Comparison of ENCODE assay signal across 3 cellular contexts in genomic region chr4:167885071-167885470, GRCh38.
TF ChIP-seq lines count a peak whose summit lies in the region.

No MANE protein-coding gene starts in this region.

TF ChIP-seq in IMR-90, 13 proteins besides CTCF, POLR2A, EP300 and RAD21:
- TF ChIP-seq NFE2L2 (IDR thresholded peaks at IDR 0.05; ENCODE audit: low read depth, low read length) (no peak), MXI1 (IDR thresholded peaks at IDR 0.05; ENCODE audit: borderline replicate concordance, low read depth, low read length) (no peak), RCOR1 (IDR thresholded peaks at IDR 0.05; ENCODE audit: insufficient replicate concordance, low read length) (no peak)

TF ChIP-seq in H1, 55 proteins besides CTCF, POLR2A, EP300 and RAD21:
- TF ChIP-seq MAX (IDR thresholded peaks at IDR 0.05) (no peak), CBX8 (IDR thresholded peaks at IDR 0.05; ENCODE audit: borderline replicate concordance, low read depth, low read length) (no peak), ATF3 (IDR thresholded peaks at IDR 0.05; ENCODE audit: insufficient read depth, low read depth, low read length) (no peak), RNF2 (IDR thresholded peaks at IDR 0.05; ENCODE audit: borderline replicate concordance, low read depth, low read length, missing control alignments, poor library complexity, severe bottlenecking) (no peak), SAP30 (IDR thresholded peaks at IDR 0.05; ENCODE audit: insufficient read depth, insufficient replicate concordance, low read length) (no peak), HDAC2 (IDR thresholded peaks at IDR 0.05; ENCODE audit: borderline replicate concordance in 1 of 2, low read depth in 2 of 2, low read length in 2 of 2) (no peak), CHD1 (IDR thresholded peaks at IDR 0.05; ENCODE audit: low read depth, low read length) (no peak), HDAC6 (IDR thresholded peaks at IDR 0.05; ENCODE audit: low read depth, low read length) (no peak), RFX5 (IDR thresholded peaks at IDR 0.05; ENCODE audit: borderline replicate concordance, low read depth, low read length) (no peak), TAF1 (IDR thresholded peaks at IDR 0.05; ENCODE audit: low read depth, low read length) (no peak), EGR1 (IDR thresholded peaks at IDR 0.05; ENCODE audit: borderline replicate concordance, low read depth, low read length) (no peak), USF2 (IDR thresholded peaks at IDR 0.05; ENCODE audit: low read length) (no peak), NRF1 (IDR thresholded peaks at IDR 0.05; ENCODE audit: low read depth, low read length) (no peak), ASH2L (IDR thresholded peaks at IDR 0.05; ENCODE audit: low read length) (no peak), TCF12 (IDR thresholded peaks at IDR 0.05; ENCODE audit: low read depth, low read length) (no peak)
TF ChIP-seq in H1: peak in this region for 0.

TF ChIP-seq in HepG2, 621 proteins besides CTCF, POLR2A, EP300 and RAD21:
- no peak for TF ChIP-seq RERE (CRISPR knock-in tag; IDR thresholded peaks at IDR 0.05; ENCODE audit: low read depth)
- no peak for TF ChIP-seq ZNF687 (CRISPR knock-in tag; IDR thresholded peaks at IDR 0.05)
- no peak for TF ChIP-seq RXRB (CRISPR knock-in tag; IDR thresholded peaks at IDR 0.05; ENCODE audit: borderline replicate concordance)
- TF ChIP-seq ZNF704 (CRISPR knock-in tag; IDR thresholded peaks at IDR 0.05; ENCODE audit: borderline replicate concordance): no peak
- TF ChIP-seq PRPF4 (IDR thresholded peaks at IDR 0.05; ENCODE audit: low read depth, low read length, poor library complexity, severe bottlenecking): no peak
- TF ChIP-seq EEA1 (CRISPR knock-in tag; IDR thresholded peaks at IDR 0.05; ENCODE audit: borderline replicate concordance): no peak
- TF ChIP-seq ZNF639 (CRISPR knock-in tag; conservative IDR thresholded peaks at IDR 0.05): no peak
- no peak for TF ChIP-seq ELK4 (CRISPR knock-in tag; IDR thresholded peaks at IDR 0.05; ENCODE audit: borderline replicate concordance)
- TF ChIP-seq ZSCAN29 (CRISPR knock-in tag; conservative IDR thresholded peaks at IDR 0.05): no peak
- no peak for TF ChIP-seq MXI1 (IDR thresholded peaks at IDR 0.05; ENCODE audit: borderline replicate concordance, low read depth, low read length)
- no peak for TF ChIP-seq ZNF761 (CRISPR knock-in tag; conservative IDR thresholded peaks at IDR 0.05)
- no peak for TF ChIP-seq NR2C2 (CRISPR knock-in tag; IDR thresholded peaks at IDR 0.05; ENCODE audit: borderline replicate concordance)
- no peak for TF ChIP-seq STAT5B (CRISPR knock-in tag; IDR thresholded peaks at IDR 0.05)
- TF ChIP-seq PAF1 (CRISPR knock-in tag; IDR thresholded peaks at IDR 0.05): no peak
- TF ChIP-seq ZBTB10 (CRISPR knock-in tag; IDR thresholded peaks at IDR 0.05; ENCODE audit: borderline replicate concordance): no peak
- no peak for TF ChIP-seq MAFK (conservative IDR thresholded peaks at IDR 0.05 in 1 of 2, IDR thresholded peaks at IDR 0.05 in 1 of 2; ENCODE audit: low read length in 2 of 2)
